Comparison of ENCODE assay signal across 1 cellular context in genomic region chr12:57887631-57888406, GRCh38.
TF ChIP-seq lines count a peak whose summit lies in the region.

No MANE protein-coding gene starts in this region.

TF ChIP-seq in SK-N-SH, 30 proteins besides CTCF, POLR2A, EP300 and RAD21 (continued from another document):
- TF ChIP-seq FOXJ3 (CRISPR knock-in tag; IDR thresholded peaks at IDR 0.05) (no peak), EZH2phosphoT487 (IDR thresholded peaks at IDR 0.05; ENCODE audit: borderline replicate concordance, low read depth) (no peak), RCOR1 (IDR thresholded peaks at IDR 0.05; ENCODE audit: low read length) (no peak), GATA2 (CRISPR knock-in tag; IDR thresholded peaks at IDR 0.05) (peak; percentile 86), CHD2 (IDR thresholded peaks at IDR 0.05; ENCODE audit: low read length, partially characterized antibody) (peak; percentile 26), NFIC (IDR thresholded peaks at IDR 0.05; ENCODE audit: borderline replicate concordance) (peak; percentile 88), MEF2A (IDR thresholded peaks at IDR 0.05; ENCODE audit: borderline replicate concordance, low read depth) (no peak), MAX (IDR thresholded peaks at IDR 0.05; ENCODE audit: low read depth) (no peak), POLR2AphosphoS5 (IDR thresholded peaks at IDR 0.05; ENCODE audit: low read depth, low read length) (no peak; the same call in 1 of the 2 replicates), ELF1 (IDR thresholded peaks at IDR 0.05) (no peak), FOXM1 (IDR thresholded peaks at IDR 0.05; ENCODE audit: low read depth) (no peak), TEAD4 (IDR thresholded peaks at IDR 0.05; ENCODE audit: borderline replicate concordance, insufficient read depth) (no peak), TAF1 (IDR thresholded peaks at IDR 0.05; ENCODE audit: borderline replicate concordance, low read depth, low read length) (peak; percentile 53; the same call in 1 of the 2 replicates)
- TF ChIP-seq, protein P1, sequence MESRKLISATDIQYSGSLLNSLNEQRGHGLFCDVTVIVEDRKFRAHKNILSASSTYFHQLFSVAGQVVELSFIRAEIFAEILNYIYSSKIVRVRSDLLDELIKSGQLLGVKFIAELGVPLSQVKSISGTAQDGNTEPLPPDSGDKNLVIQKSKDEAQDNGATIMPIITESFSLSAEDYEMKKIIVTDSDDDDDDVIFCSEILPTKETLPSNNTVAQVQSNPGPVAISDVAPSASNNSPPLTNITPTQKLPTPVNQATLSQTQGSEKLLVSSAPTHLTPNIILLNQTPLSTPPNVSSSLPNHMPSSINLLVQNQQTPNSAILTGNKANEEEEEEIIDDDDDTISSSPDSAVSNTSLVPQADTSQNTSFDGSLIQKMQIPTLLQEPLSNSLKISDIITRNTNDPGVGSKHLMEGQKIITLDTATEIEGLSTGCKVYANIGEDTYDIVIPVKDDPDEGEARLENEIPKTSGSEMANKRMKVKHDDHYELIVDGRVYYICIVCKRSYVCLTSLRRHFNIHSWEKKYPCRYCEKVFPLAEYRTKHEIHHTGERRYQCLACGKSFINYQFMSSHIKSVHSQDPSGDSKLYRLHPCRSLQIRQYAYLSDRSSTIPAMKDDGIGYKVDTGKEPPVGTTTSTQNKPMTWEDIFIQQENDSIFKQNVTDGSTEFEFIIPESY (IDR thresholded peaks at IDR 0.05; ENCODE audit: borderline replicate concordance, low read depth) = no peak
- TF ChIP-seq, protein P2, sequence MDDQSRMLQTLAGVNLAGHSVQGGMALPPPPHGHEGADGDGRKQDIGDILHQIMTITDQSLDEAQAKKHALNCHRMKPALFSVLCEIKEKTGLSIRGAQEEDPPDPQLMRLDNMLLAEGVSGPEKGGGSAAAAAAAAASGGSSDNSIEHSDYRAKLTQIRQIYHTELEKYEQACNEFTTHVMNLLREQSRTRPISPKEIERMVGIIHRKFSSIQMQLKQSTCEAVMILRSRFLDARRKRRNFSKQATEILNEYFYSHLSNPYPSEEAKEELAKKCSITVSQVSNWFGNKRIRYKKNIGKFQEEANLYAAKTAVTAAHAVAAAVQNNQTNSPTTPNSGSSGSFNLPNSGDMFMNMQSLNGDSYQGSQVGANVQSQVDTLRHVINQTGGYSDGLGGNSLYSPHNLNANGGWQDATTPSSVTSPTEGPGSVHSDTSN (IDR thresholded peaks at IDR 0.05) = peak; percentile 47; the same call in 1 of the 2 replicates
- TF ChIP-seq, protein P3, sequence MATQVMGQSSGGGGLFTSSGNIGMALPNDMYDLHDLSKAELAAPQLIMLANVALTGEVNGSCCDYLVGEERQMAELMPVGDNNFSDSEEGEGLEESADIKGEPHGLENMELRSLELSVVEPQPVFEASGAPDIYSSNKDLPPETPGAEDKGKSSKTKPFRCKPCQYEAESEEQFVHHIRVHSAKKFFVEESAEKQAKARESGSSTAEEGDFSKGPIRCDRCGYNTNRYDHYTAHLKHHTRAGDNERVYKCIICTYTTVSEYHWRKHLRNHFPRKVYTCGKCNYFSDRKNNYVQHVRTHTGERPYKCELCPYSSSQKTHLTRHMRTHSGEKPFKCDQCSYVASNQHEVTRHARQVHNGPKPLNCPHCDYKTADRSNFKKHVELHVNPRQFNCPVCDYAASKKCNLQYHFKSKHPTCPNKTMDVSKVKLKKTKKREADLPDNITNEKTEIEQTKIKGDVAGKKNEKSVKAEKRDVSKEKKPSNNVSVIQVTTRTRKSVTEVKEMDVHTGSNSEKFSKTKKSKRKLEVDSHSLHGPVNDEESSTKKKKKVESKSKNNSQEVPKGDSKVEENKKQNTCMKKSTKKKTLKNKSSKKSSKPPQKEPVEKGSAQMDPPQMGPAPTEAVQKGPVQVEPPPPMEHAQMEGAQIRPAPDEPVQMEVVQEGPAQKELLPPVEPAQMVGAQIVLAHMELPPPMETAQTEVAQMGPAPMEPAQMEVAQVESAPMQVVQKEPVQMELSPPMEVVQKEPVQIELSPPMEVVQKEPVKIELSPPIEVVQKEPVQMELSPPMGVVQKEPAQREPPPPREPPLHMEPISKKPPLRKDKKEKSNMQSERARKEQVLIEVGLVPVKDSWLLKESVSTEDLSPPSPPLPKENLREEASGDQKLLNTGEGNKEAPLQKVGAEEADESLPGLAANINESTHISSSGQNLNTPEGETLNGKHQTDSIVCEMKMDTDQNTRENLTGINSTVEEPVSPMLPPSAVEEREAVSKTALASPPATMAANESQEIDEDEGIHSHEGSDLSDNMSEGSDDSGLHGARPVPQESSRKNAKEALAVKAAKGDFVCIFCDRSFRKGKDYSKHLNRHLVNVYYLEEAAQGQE (IDR thresholded peaks at IDR 0.05; ENCODE audit: low read depth, low read length) = 0 out of 2 replicates have a peak, but pooled peaks have one; percentile 48
